Comparison of ENCODE assay signal across 8 cellular contexts in the genomic region with DNA sequence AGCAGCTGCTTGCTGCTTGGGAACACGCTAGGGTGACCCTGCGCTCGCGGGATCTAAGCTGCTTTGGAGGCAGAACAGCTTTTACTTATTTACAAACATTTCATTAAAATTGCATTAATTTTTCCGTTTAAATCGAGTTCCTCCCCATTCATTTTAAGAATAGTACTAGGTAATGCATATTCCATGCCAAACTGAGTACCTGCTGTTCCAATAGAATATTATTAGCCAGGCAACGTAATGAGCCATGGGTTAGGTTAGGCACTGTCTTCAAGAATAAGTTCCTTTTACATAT. TPM values are rescaled to one million over a fixed set of nuclear protein-coding genes. Genes with fewer than 3 reads are reported as not detected.
DNase-seq lines count a peak whose midpoint lies in the region; ATAC-seq, FAIRE-seq and TF ChIP-seq lines count a peak whose summit lies in the region.

No MANE protein-coding gene starts in this region.

- peak overlapping the region; percentile 61 to 96 for H3K4me2 ChIP-seq in H1 (ENCODE audit: insufficient read depth in 1 of 2, low read depth in 2 of 2, low read length in 2 of 2)

- H3K4me3 ChIP-seq in GM12865 (ENCODE audit: low read depth, low read length) (peak overlapping the region; percentile 88), H1 (ENCODE audit: extremely low read depth in 1 of 4, insufficient read depth in 2 of 4, low read depth in 3 of 4, low read length in 4 of 4) (peak overlapping the region; percentile 60 to 89 (median 66)), pancreas (peak overlapping the region; percentile 80 to 99 (median 91))

- H3K9ac ChIP-seq in H1 (replicated peaks in 1 of 4; ENCODE audit: extremely low read depth in 1 of 4, low read depth in 3 of 4, low read length in 3 of 4) = no peak overlapping the region

- H2BK12ac ChIP-seq in H1 (ENCODE audit: low read depth, low read length) = no peak overlapping the region

- H3K4me1 ChIP-seq in H1 (replicated peaks in 1 of 4; ENCODE audit: control insufficient read depth in 3 of 4, insufficient read depth in 4 of 4, low read length in 3 of 4) (peaks cover 0 to 2% (median 0%) of the 10 kb centered on the region in 4 experiments; a peak in 2 of 7 replicates), pancreas (peaks cover 0 to 11% (median 4%) of the 10 kb centered on the region in 3 donors)

- H3K27ac ChIP-seq in H1 (ENCODE audit: low read depth, low read length) (no peak overlapping the region), pancreas (peak overlapping the region; percentile 46 to 91 (median 87))

- peaks cover 3 to 28% (median 14%) of the 10 kb centered on the region in 4 experiments for H3K27me3 ChIP-seq in H1 (replicated peaks in 1 of 4; ENCODE audit: control insufficient read depth in 3 of 4, extremely low read depth in 1 of 4, insufficient read depth in 3 of 4, low read length in 3 of 4)
- no peaks in the 10 kb centered on the region for H3K27me3 ChIP-seq in pancreas

- H2BK120ac ChIP-seq in H1 (replicated peaks; ENCODE audit: low read depth, low read length) = no peak overlapping the region

- CTCF ChIA-PET in H1 (lab: Charles Lee; ENCODE audit: partially characterized antibody) = interaction anchor here (1.0 to 9.2 kb wide), 3 partner anchors 11 to 179 kb away, joined by 3 to 86 read pairs (median 7); no protein-coding TSS in a partner anchor

- no peak overlapping the region for H3K14ac ChIP-seq in H1 (ENCODE audit: insufficient read length)

- TF ChIP-seq RAD21 in H1 (IDR thresholded peaks at IDR 0.05 in 1 of 2, conservative IDR thresholded peaks at IDR 0.05 in 1 of 2; ENCODE audit: low read depth in 2 of 2, low read length in 2 of 2) = no peak

- TF ChIP-seq POLR2A in H1 (IDR thresholded peaks at IDR 0.05; ENCODE audit: control extremely low read depth in 1 of 2, low read depth in 2 of 2, low read length in 2 of 2) = no peak

- no peak overlapping the region for H4K5ac ChIP-seq in H1 (ENCODE audit: insufficient read length, low read depth, low read length)

- H3K4ac ChIP-seq in H1 (replicated peaks; ENCODE audit: insufficient read length, low read depth, low read length) = no peak overlapping the region

- H3K79me2 ChIP-seq in H1 (ENCODE audit: control insufficient read depth in 1 of 2, insufficient read depth in 2 of 2, low read length in 2 of 2) = no peaks in the 10 kb centered on the region

- no peak overlapping the region for H4K91ac ChIP-seq in H1 (replicated peaks; ENCODE audit: insufficient read length, low read length)

- TF ChIP-seq EP300 in H1 (IDR thresholded peaks at IDR 0.05; ENCODE audit: borderline replicate concordance in 1 of 2, low read depth in 2 of 2, low read length in 2 of 2) = no peak

- H2BK5ac ChIP-seq in H1 (ENCODE audit: low read depth, low read length) = no peak overlapping the region

- H2BK20ac ChIP-seq in H1 (ENCODE audit: low read length) = no peak overlapping the region

- peaks cover 7% of the 10 kb centered on the region; the same call in 1 of the 2 replicates for H3K23me2 ChIP-seq in H1 (ENCODE audit: low read depth, low read length)

- POLR2A ChIA-PET in H1 (lab: Charles Lee; ENCODE audit: partially characterized antibody) = no interaction called here

- no peak for FAIRE-seq in H1 (lab: Jason Lieb, UNC)
- no peak for FAIRE-seq in pancreas (lab: Jason Lieb, UNC)

- H3K18ac ChIP-seq in H1 (ENCODE audit: extremely low read depth, low read length) = no peak overlapping the region

- H2AFZ ChIP-seq in H1 (ENCODE audit: low read length) = no peak overlapping the region

- DNase-seq in GM12865 (ENCODE audit: low read depth) (no peak), NCI-H1694 (lab: John Stamatoyannopoulos, UW) (peak; percentile 5), H1 (ENCODE audit: low read depth in 1 of 2, low spot score in 2 of 2) (no peak), pancreas (no peak), NCI-H2171 treated with DMSO at 0.1 percent for 48 hours (lab: John Stamatoyannopoulos, UW) (no peak), NCI-H2196 treated with DMSO at 0.1 percent for 48 hours (lab: John Stamatoyannopoulos, UW; ENCODE audit: unreplicated experiment) (no peak), T-helper 9 cell (no peak)

- H3K23ac ChIP-seq in H1 (ENCODE audit: insufficient read length) = no peak overlapping the region

- H3K79me1 ChIP-seq in H1 (ENCODE audit: low read depth, low read length) = no peaks in the 10 kb centered on the region

- peaks cover 0 to 3% of the 10 kb centered on the region in 2 experiments for H4K20me1 ChIP-seq in H1 (replicated peaks in 1 of 2; ENCODE audit: control insufficient read depth in 1 of 2, insufficient read depth in 2 of 2, low read length in 2 of 2)

- peak in 3 of 4 donors; percentile 1 to 17 (median 5) for ATAC-seq in pancreas
- ATAC-seq in HG03342 (IDR thresholded peaks at IDR 0.05; ENCODE audit: unreplicated experiment) = no peak

- H2AK5ac ChIP-seq in H1 (ENCODE audit: low read depth, low read length) = no peak overlapping the region

- intact Hi-C loops in pancreas (cut with DNase I) = no loop called here

- no peaks in the 10 kb centered on the region; a peak in 1 of 4 replicates for H3K9me3 ChIP-seq in H1 (ENCODE audit: insufficient read depth in 2 of 2, low read depth in 1 of 2, low read length in 1 of 2)
- H3K9me3 ChIP-seq in pancreas = no peaks in the 10 kb centered on the region

- H3K56ac ChIP-seq in H1 (replicated peaks; ENCODE audit: insufficient read length, low read depth, low read length) = no peak overlapping the region

- no peak overlapping the region for H2BK15ac ChIP-seq in H1 (ENCODE audit: low read length)

- H3K36me3 ChIP-seq in H1 (ENCODE audit: control insufficient read depth in 2 of 4, insufficient read depth in 4 of 4, low read length in 3 of 4) = no peaks in the 10 kb centered on the region
- no peaks in the 10 kb centered on the region for H3K36me3 ChIP-seq in pancreas

- 18% methylated on average over 7 of the region's 7 CpGs; no CpG with 5 or more reads in 1 of the 2 experiments for WGBS in H1 (ENCODE audit: extremely low coverage in 1 of 2, insufficient coverage in 1 of 2, insufficient read length in 1 of 2, insufficient replicate concordance in 2 of 2, low coverage in 1 of 2, low lambda C conversion rate in 2 of 2, missing lambda C conversion rate in 1 of 2), 2 experiments
- WGBS in pancreas, 2 donors = 0% methylated on average over 7 of the region's 7 CpGs

- no peak overlapping the region for H4K8ac ChIP-seq in H1 (ENCODE audit: extremely low read depth, insufficient read depth, low read length)

- TF ChIP-seq CTCF in GM12865 (IDR thresholded peaks at IDR 0.05; ENCODE audit: insufficient read depth, low read depth, low read length, missing control alignments) = no peak
- TF ChIP-seq CTCF in H1 (IDR thresholded peaks at IDR 0.05; ENCODE audit: control extremely low read depth in 1 of 3, insufficient read depth in 1 of 3, low read depth in 1 of 3, low read length in 3 of 3) = no peak
- no peak for TF ChIP-seq CTCF in pancreas (IDR thresholded peaks at IDR 0.05)

TF ChIP-seq in H1, 55 proteins besides CTCF, POLR2A, EP300 and RAD21:
- no peak for TF ChIP-seq BACH1 (IDR thresholded peaks at IDR 0.05; ENCODE audit: low read length)
- no peak for TF ChIP-seq RNF2 (IDR thresholded peaks at IDR 0.05; ENCODE audit: borderline replicate concordance, low read depth, low read length, missing control alignments, poor library complexity, severe bottlenecking)
- TF ChIP-seq SAP30 (IDR thresholded peaks at IDR 0.05; ENCODE audit: insufficient read depth, insufficient replicate concordance, low read length) = no peak

RNA-seq across cellular contexts. Expression of a gene that starts 0.9 kb away (rescaled TPM):
- total RNA-seq in H1 (2021; fragmentation: NEBNext Ultra II Directional; extraction: Animal tissue kit (Norgen Biotek cat#: 25700)) = 3.9 and 4.5 TPM in 2 replicates
- polyA plus RNA-seq in H1 (2011; rRNA removed) (0.80 and 1.7 TPM in 2 replicates), pancreas (1 to 10 TPM; 5.0 to 7.2 TPM)
- 2.0 TPM for polyA plus RNA-seq in H1 (2011; cell fraction: cytosol; rRNA removed)
- 0.61 TPM for polyA plus RNA-seq in H1 (2011; cell fraction: nucleus; rRNA removed)
- 3.0 to 9.3 TPM (median 6.3 TPM) in 4 replicates for polyA plus RNA-seq in H1 (2012, experiment 1 of 2)
- 0.24 TPM for polyA plus RNA-seq in H1 (2012, experiment 2 of 2)
- 6.0 TPM for polyA plus RNA-seq in H1 (2013, experiment 1 of 2)
- 4.1 TPM for polyA plus RNA-seq in H1 (2013, experiment 2 of 2)
- polyA minus RNA-seq in H1 (2011; rRNA and poly(A)+ RNA removed) = 2.6 and 15.1 TPM in 2 replicates
- polyA minus RNA-seq in H1 (2011; cell fraction: cytosol; rRNA and poly(A)+ RNA removed) = 2.9 TPM
- 14.5 TPM for polyA minus RNA-seq in H1 (2011; cell fraction: nucleus; rRNA and poly(A)+ RNA removed)
- total RNA-seq in pancreas = 10 to 100 TPM in 1 of 6 donors, 1 to 10 TPM in 5; 4.2 to 10.3 (median 7.7) TPM
